19 cellular contexts compared by ENCODE assay signal in the genomic region with DNA sequence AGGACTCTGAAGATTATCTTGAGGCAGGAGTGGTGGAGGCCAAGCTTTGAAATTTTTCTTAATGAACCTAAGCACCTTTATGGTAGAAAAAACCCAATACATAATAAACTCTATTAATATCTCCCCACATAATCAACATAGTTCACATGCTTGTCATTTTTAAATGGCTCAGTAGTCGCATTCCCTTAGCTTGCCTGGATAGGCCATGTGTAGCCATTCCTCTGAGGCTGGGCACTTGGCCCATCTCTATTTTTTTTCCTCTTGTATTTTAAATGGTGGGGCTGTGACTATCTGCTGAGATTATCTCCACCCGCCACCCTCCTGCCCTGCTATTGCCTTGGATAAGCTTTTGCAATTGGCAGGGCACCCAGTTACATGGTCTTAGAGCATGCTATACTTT.
DNase-seq lines count a peak whose midpoint lies in the region; ATAC-seq and TF ChIP-seq lines count a peak whose summit lies in the region.
"Had no signal": no experiment of that assay in that cellular context is flagged by ENCODE, and none has a peak within 500 bp of the region (broad histone marks: within the 10 kb centered on the region; RNA-seq: fewer than 3 reads in every experiment).

No MANE protein-coding gene starts in this region.

- H3K4me3 ChIP-seq in body of pancreas, result no peak overlapping the region
- no peak overlapping the region for H3K4me3 ChIP-seq in tibial artery
- H3K4me3 ChIP-seq in effector memory CD4-positive, alpha-beta T cell (ENCODE audit: insufficient read depth, low read depth, low read length, poor library complexity, severe bottlenecking), result no peak overlapping the region
- H3K4me3 ChIP-seq: upper lobe of left lung had no signal

- DNase-seq in HFFc6 (peak; percentile 74), body of pancreas (peak in 1 of 4 donors; percentile 19), iris pigment epithelial cell (ENCODE audit: low read depth) (peak; percentile 43), tibial artery (no peak)
- DNase-seq in activated T-cell treated with anti-CD3 and anti-CD28 coated beads, Interleukin-2, amount 50 U/mL, for 72 hours, result no peak
- DNase-seq in effector memory CD4-positive, alpha-beta T cell, result no peak
- no peak for DNase-seq in activated CD4-positive, alpha-beta T cell treated with anti-CD3 and anti-CD28 coated beads for 48 hours
- DNase-seq: activated CD4-positive, CD25-positive, alpha-beta regulatory T cell treated with anti-CD3 and anti-CD28 coated beads, Interleukin-2, amount 50 U/mL, for 72 hours; activated naive CD8-positive, alpha-beta T cell treated with anti-CD3 and anti-CD28 coated beads, Interleukin-2, amount 10 ng/mL, durations not matched to agents 7 days and 5 days; activated T-cell treated with anti-CD3 and anti-CD28 coated beads for 4 hours; CD4-positive, alpha-beta memory T cell; immature natural killer cell; NCI-H1092 treated with DMSO at 0.1 percent for 48 hours; stimulated activated CD4-positive, alpha-beta T cell treated with anti-CD3 and anti-CD28 coated beads, Interleukin-2, amount 100 ng/mL, for 24 hours; stimulated activated CD8-positive, alpha-beta memory T cell treated with anti-CD3 and anti-CD28 coated beads, Interleukin-4, amount 100 ng/mL, for 48 hours had no signal

- no peaks in the 10 kb centered on the region; the same call in 1 of the 2 replicates for H3K27me3 Mint-ChIP-seq in HFFc6 (ENCODE audit: insufficient read depth)
- H3K27me3 Mint-ChIP-seq in activated T-cell treated with anti-CD3 and anti-CD28 coated beads, Interleukin-2, amount 50 U/mL, for 72 hours (ENCODE audit: low read depth), result peaks cover 34% of the 10 kb centered on the region
- H3K27me3 Mint-ChIP-seq: progenitor cell of endocrine pancreas had no signal

- TF ChIP-seq POLR2A in body of pancreas (IDR thresholded peaks at IDR 0.05), result no peak

- H3K9me3 ChIP-seq in body of pancreas, result no peaks in the 10 kb centered on the region
- H3K9me3 ChIP-seq in tibial artery, result no peaks in the 10 kb centered on the region
- no peaks in the 10 kb centered on the region for H3K9me3 ChIP-seq in effector memory CD4-positive, alpha-beta T cell (ENCODE audit: control insufficient read depth, low read length)
- H3K9me3 ChIP-seq: upper lobe of left lung had no signal

- H3K4me1 ChIP-seq in body of pancreas (peaks cover 20% of the 10 kb centered on the region), tibial artery (peaks cover 0 to 65% (median 48%) of the 10 kb centered on the region in 4 donors)
- H3K4me1 ChIP-seq in effector memory CD4-positive, alpha-beta T cell (ENCODE audit: control insufficient read depth, insufficient read depth, low read length, poor library complexity, severe bottlenecking), result no peaks in the 10 kb centered on the region
- H3K4me1 ChIP-seq: upper lobe of left lung had no signal

- peaks cover 77% of the 10 kb centered on the region for H3K4me1 Mint-ChIP-seq in HFFc6 (ENCODE audit: low read depth)
- H3K4me1 Mint-ChIP-seq in activated T-cell treated with anti-CD3 and anti-CD28 coated beads, Interleukin-2, amount 50 U/mL, for 72 hours (ENCODE audit: low read depth), result no peaks in the 10 kb centered on the region
- H3K4me1 Mint-ChIP-seq: activated naive CD8-positive, alpha-beta T cell treated with anti-CD3 and anti-CD28 coated beads, Interleukin-2, amount 10 ng/mL, durations not matched to agents 7 days and 5 days; CD4-positive, alpha-beta memory T cell; IgD-negative memory B cell; immature natural killer cell had no signal

- H3K4me3 Mint-ChIP-seq in HFFc6, result peak overlapping the region; percentile 53
- H3K4me3 Mint-ChIP-seq in activated T-cell treated with anti-CD3 and anti-CD28 coated beads, Interleukin-2, amount 50 U/mL, for 72 hours, result no peak overlapping the region
- H3K4me3 Mint-ChIP-seq: activated naive CD8-positive, alpha-beta T cell treated with anti-CD3 and anti-CD28 coated beads, Interleukin-2, amount 10 ng/mL, durations not matched to agents 7 days and 5 days; CD4-positive, alpha-beta memory T cell; IgD-negative memory B cell; immature natural killer cell; T-helper 1 cell treated with Interleukin-12 subunit alpha and Interleukin-12 subunit beta and Interleukin-4 antibody, amounts not matched to agents 30 μg/mL and 1 μg/mL, for 36 hours had no signal

- intact Hi-C loops in body of pancreas (cut with DNase I) (no loop called here), tibial artery (cut with DNase I; ENCODE audit: low total_unique reads) (no loop called here)

- no peaks in the 10 kb centered on the region for H3K36me3 ChIP-seq in body of pancreas (replicated peaks in 1 of 2; ENCODE audit: insufficient read depth in 1 of 2, low read depth in 2 of 2)
- H3K36me3 ChIP-seq in tibial artery, result no peaks in the 10 kb centered on the region
- no peaks in the 10 kb centered on the region for H3K36me3 ChIP-seq in effector memory CD4-positive, alpha-beta T cell (ENCODE audit: control insufficient read depth, insufficient read depth, low read length)
- H3K36me3 ChIP-seq: upper lobe of left lung had no signal

- H3K27me3 ChIP-seq in body of pancreas, result no peaks in the 10 kb centered on the region
- no peaks in the 10 kb centered on the region for H3K27me3 ChIP-seq in tibial artery
- no peaks in the 10 kb centered on the region for H3K27me3 ChIP-seq in effector memory CD4-positive, alpha-beta T cell (replicated peaks; ENCODE audit: control insufficient read depth, insufficient read depth, low read length, poor library complexity, severe bottlenecking)
- H3K27me3 ChIP-seq: upper lobe of left lung had no signal

- ATAC-seq in body of pancreas, result peak; percentile 71
- no peak for ATAC-seq in activated T-cell treated with anti-CD3 and anti-CD28 coated beads, Interleukin-2, amount 50 U/mL, for 72 hours (replicated peaks in 1 of 2)

- no peaks in the 10 kb centered on the region for H3K9me3 Mint-ChIP-seq in HFFc6
- no peaks in the 10 kb centered on the region for H3K9me3 Mint-ChIP-seq in activated T-cell treated with anti-CD3 and anti-CD28 coated beads, Interleukin-2, amount 50 U/mL, for 72 hours
- H3K9me3 Mint-ChIP-seq: activated naive CD8-positive, alpha-beta T cell treated with anti-CD3 and anti-CD28 coated beads, Interleukin-2, amount 10 ng/mL, durations not matched to agents 7 days and 5 days; CD4-positive, alpha-beta memory T cell; T-helper 1 cell treated with Interleukin-12 subunit alpha and Interleukin-12 subunit beta and Interleukin-4 antibody, amounts not matched to agents 30 μg/mL and 1 μg/mL, for 36 hours had no signal

- H3K27ac ChIP-seq in body of pancreas (peak overlapping the region in 3 of 4 donors; percentile 39 to 49 (median 40)), tibial artery (peak overlapping the region; percentile 72 to 76)
- no peak overlapping the region for H3K27ac ChIP-seq in effector memory CD4-positive, alpha-beta T cell (ENCODE audit: insufficient read depth, low read length, poor library complexity, severe bottlenecking)
- H3K27ac ChIP-seq: upper lobe of left lung had no signal

- H3K36me3 Mint-ChIP-seq in HFFc6 (ENCODE audit: low read depth), result peaks cover 18% of the 10 kb centered on the region; the same call in 1 of the 2 replicates
- H3K36me3 Mint-ChIP-seq in activated T-cell treated with anti-CD3 and anti-CD28 coated beads, Interleukin-2, amount 50 U/mL, for 72 hours (ENCODE audit: insufficient read depth in 2 of 2), result no peaks in the 10 kb centered on the region
- H3K36me3 Mint-ChIP-seq: activated naive CD8-positive, alpha-beta T cell treated with anti-CD3 and anti-CD28 coated beads, Interleukin-2, amount 10 ng/mL, durations not matched to agents 7 days and 5 days; CD4-positive, alpha-beta memory T cell; IgD-negative memory B cell had no signal

- 58 to 69% methylated on average over 2 of the region's 2 CpGs for WGBS in body of pancreas, 2 donors

- TF ChIP-seq CTCF in HFFc6 (IDR thresholded peaks at IDR 0.05), result no peak
- TF ChIP-seq CTCF in body of pancreas (IDR thresholded peaks at IDR 0.05), result no peak
- TF ChIP-seq CTCF in tibial artery (IDR thresholded peaks at IDR 0.05), result no peak

- peak overlapping the region; percentile 84 for H3K27ac Mint-ChIP-seq in HFFc6
- no peak overlapping the region for H3K27ac Mint-ChIP-seq in activated T-cell treated with anti-CD3 and anti-CD28 coated beads, Interleukin-2, amount 50 U/mL, for 72 hours
- H3K27ac Mint-ChIP-seq: activated naive CD8-positive, alpha-beta T cell treated with anti-CD3 and anti-CD28 coated beads, Interleukin-2, amount 10 ng/mL, durations not matched to agents 7 days and 5 days; CD4-positive, alpha-beta memory T cell; IgD-negative memory B cell; immature natural killer cell; progenitor cell of endocrine pancreas; T-helper 1 cell treated with Interleukin-12 subunit alpha and Interleukin-12 subunit beta and Interleukin-4 antibody, amounts not matched to agents 30 μg/mL and 1 μg/mL, for 36 hours had no signal

Comparison
In these comparisons a context has a peak if more than half of its experiments do, and no peak if none do; other contexts are left out.
1. DNase-seq: peak in HFFc6 (single experiment) and iris pigment epithelial cell (single experiment); none in tibial artery (0 of 2), activated T-cell treated with anti-CD3 and anti-CD28 coated beads, Interleukin-2, amount 50 U/mL, for 72 hours (0 of 2), effector memory CD4-positive, alpha-beta T cell (0 of 3) and activated CD4-positive, alpha-beta T cell treated with anti-CD3 and anti-CD28 coated beads for 48 hours (single experiment).